Comparison of ENCODE assay signal across 2 cellular contexts in the genomic region with DNA sequence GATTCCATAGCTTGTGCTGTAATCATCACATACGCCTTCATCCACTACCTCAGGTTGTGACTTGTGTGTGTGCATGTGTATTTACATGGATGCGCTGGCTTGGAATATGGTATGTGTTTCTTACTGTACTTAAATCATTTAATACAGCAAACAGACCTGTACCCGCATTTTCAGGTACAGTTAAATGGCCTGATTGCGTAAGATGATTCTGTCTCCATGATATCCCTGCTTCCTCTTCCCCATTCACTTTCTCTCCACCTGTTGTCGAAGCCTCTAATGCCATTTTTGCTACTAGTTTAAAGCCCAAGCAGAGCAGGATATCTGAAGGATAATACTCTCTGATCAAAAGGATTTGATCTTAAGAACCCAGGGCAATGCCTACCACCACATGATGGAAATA.
TF ChIP-seq lines count a peak whose summit lies in the region.

No MANE protein-coding gene starts in this region.

TF ChIP-seq in IMR-90, 13 proteins besides CTCF, POLR2A, EP300 and RAD21 (continued from another document):
- TF ChIP-seq, protein P1, sequence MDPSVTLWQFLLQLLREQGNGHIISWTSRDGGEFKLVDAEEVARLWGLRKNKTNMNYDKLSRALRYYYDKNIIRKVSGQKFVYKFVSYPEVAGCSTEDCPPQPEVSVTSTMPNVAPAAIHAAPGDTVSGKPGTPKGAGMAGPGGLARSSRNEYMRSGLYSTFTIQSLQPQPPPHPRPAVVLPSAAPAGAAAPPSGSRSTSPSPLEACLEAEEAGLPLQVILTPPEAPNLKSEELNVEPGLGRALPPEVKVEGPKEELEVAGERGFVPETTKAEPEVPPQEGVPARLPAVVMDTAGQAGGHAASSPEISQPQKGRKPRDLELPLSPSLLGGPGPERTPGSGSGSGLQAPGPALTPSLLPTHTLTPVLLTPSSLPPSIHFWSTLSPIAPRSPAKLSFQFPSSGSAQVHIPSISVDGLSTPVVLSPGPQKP (IDR thresholded peaks at IDR 0.05; ENCODE audit: borderline replicate concordance, low read depth, low read length), result no peak
- TF ChIP-seq MAFK (IDR thresholded peaks at IDR 0.05; ENCODE audit: low read depth, low read length), result no peak

TF ChIP-seq in K562, 482 proteins besides CTCF, POLR2A, EP300 and RAD21:
- TF ChIP-seq, protein P2, sequence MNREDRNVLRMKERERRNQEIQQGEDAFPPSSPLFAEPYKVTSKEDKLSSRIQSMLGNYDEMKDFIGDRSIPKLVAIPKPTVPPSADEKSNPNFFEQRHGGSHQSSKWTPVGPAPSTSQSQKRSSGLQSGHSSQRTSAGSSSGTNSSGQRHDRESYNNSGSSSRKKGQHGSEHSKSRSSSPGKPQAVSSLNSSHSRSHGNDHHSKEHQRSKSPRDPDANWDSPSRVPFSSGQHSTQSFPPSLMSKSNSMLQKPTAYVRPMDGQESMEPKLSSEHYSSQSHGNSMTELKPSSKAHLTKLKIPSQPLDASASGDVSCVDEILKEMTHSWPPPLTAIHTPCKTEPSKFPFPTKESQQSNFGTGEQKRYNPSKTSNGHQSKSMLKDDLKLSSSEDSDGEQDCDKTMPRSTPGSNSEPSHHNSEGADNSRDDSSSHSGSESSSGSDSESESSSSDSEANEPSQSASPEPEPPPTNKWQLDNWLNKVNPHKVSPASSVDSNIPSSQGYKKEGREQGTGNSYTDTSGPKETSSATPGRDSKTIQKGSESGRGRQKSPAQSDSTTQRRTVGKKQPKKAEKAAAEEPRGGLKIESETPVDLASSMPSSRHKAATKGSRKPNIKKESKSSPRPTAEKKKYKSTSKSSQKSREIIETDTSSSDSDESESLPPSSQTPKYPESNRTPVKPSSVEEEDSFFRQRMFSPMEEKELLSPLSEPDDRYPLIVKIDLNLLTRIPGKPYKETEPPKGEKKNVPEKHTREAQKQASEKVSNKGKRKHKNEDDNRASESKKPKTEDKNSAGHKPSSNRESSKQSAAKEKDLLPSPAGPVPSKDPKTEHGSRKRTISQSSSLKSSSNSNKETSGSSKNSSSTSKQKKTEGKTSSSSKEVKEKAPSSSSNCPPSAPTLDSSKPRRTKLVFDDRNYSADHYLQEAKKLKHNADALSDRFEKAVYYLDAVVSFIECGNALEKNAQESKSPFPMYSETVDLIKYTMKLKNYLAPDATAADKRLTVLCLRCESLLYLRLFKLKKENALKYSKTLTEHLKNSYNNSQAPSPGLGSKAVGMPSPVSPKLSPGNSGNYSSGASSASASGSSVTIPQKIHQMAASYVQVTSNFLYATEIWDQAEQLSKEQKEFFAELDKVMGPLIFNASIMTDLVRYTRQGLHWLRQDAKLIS (CRISPR knock-in tag; IDR thresholded peaks at IDR 0.05), result no peak
- TF ChIP-seq CEBPB (tag; IDR thresholded peaks at IDR 0.05), result peak; percentile 57
